Comparison of ENCODE assay signal across 34 cellular contexts in the genomic region with DNA sequence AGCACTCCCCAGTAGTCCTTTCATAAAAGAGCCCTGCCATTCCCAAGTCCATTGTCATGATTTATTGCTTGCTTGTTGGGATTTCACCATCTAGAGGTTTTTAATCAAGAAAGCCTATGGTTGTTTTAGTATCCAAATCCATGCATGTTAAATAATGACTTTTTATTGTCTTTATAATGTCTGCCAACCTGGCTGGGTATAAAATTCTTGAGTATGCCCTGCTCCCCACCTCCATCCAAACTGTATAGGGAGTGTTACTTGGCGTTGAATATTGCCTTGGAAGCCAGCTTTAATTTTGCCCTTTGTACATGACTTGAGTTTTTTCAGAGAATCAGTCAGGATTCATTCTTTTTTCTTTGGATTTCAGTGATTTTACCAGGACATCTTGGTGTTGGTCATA.
"Had no signal": no experiment of that assay in that cellular context is flagged by ENCODE, and none has a peak within 500 bp of the region (broad histone marks: within the 10 kb centered on the region; RNA-seq: fewer than 3 reads in every experiment).

No MANE protein-coding gene starts in this region.

- H3K27me3 ChIP-seq: adrenal gland, ascending aorta, body of pancreas, brain microvascular endothelial cell, breast epithelium, cardiac muscle cell had no signal

- H3K4me3 ChIP-seq: adrenal gland, ascending aorta, body of pancreas, breast epithelium, cardiac muscle cell had no signal

- H3K36me3 ChIP-seq: adrenal gland, ascending aorta, brain microvascular endothelial cell, breast epithelium, cardiac muscle cell had no signal

- H3K4me1 ChIP-seq: adrenal gland, ascending aorta, body of pancreas, breast epithelium had no signal

- FAIRE-seq: astrocyte, bronchial epithelial cell had no signal

- ATAC-seq: activated naive CD4-positive, alpha-beta T cell treated with anti-CD3 and anti-CD28 coated beads, Interleukin-2, amount 50 U/mL, for 72 hours; activated naive CD8-positive, alpha-beta T cell treated with anti-CD3 and anti-CD28 coated beads, Interleukin-2, amount 50 U/mL, for 24 hours; activated T-cell treated with anti-CD3 and anti-CD28 coated beads, Interleukin-2, amount 50 U/mL, for 4 hours; activated T-cell treated with anti-CD3 and anti-CD28 coated beads, Interleukin-2, amount 50 U/mL, for 72 hours; activated T-helper 17 cell treated with anti-CD3 and anti-CD28 coated beads, Interleukin-2, amount 50 U/mL, for 72 hours; body of pancreas had no signal

- DNase-seq: activated effector memory CD4-positive, alpha-beta T cell treated with anti-CD3 and anti-CD28 coated beads, Interleukin-2, amount 50 U/mL, for 16 hours; activated effector memory CD4-positive, alpha-beta T cell treated with Interleukin-2 at 50 U/mL for 16 hours; activated gamma-delta T cell; activated gamma-delta T cell treated with Interleukin-2 at 50 U/mL for 16 hours; activated naive CD4-positive, alpha-beta T cell; activated naive CD4-positive, alpha-beta T cell treated with anti-CD3 and anti-CD28 coated beads for 36 hours; activated naive CD4-positive, alpha-beta T cell treated with anti-CD3 and anti-CD28 coated beads, Interleukin-2, amount 10 ng/mL, durations not matched to agents 7 days and 5 days; activated naive CD4-positive, alpha-beta T cell treated with anti-CD3 and anti-CD28 coated beads, Interleukin-2, amount 50 U/mL, for 16 hours; activated naive CD4-positive, alpha-beta T cell treated with Interleukin-2 at 50 U/mL for 16 hours; activated naive CD8-positive, alpha-beta T cell treated with anti-CD3 and anti-CD28 coated beads for 36 hours; activated naive CD8-positive, alpha-beta T cell treated with anti-CD3 and anti-CD28 coated beads, Interleukin-2, amount 10 ng/mL, durations not matched to agents 7 days and 5 days; activated naive CD8-positive, alpha-beta T cell treated with anti-CD3 and anti-CD28 coated beads, Interleukin-2, amount 50 U/mL, for 24 hours; activated T-cell treated with anti-CD3 and anti-CD28 coated beads, Interleukin-2, amount 50 U/mL, for 1 hour; activated T-cell treated with anti-CD3 and anti-CD28 coated beads, Interleukin-2, amount 50 U/mL, for 24 hours; activated T-cell treated with anti-CD3 and anti-CD28 coated beads, Interleukin-2, amount 50 U/mL, for 4 hours; activated T-cell treated with anti-CD3 and anti-CD28 coated beads, Interleukin-2, amount 50 U/mL, for 48 hours; activated T-cell treated with anti-CD3 and anti-CD28 coated beads, Interleukin-2, amount 50 U/mL, for 72 hours; adrenal gland; amniotic stem cell; amygdala; anterior cingulate cortex; aorta; body of pancreas; brain microvascular endothelial cell; caudate nucleus; central memory CD4-positive, alpha-beta T cell; cerebellar nuclear complex had no signal

- H3K27ac ChIP-seq: adrenal gland, ascending aorta, body of pancreas, brain microvascular endothelial cell, breast epithelium, cardiac muscle cell had no signal
